In genomic region chr3:127544151-127544805, GRCh38 we compare ENCODE assay signal across 2 cellular contexts.
TF ChIP-seq lines count a peak whose summit lies in the region.

No MANE protein-coding gene starts in this region.

TF ChIP-seq in IMR-90, 13 proteins besides CTCF, POLR2A, EP300 and RAD21:
- TF ChIP-seq MAFK (IDR thresholded peaks at IDR 0.05; ENCODE audit: low read depth, low read length): no peak
- peak; percentile 49 for TF ChIP-seq SMC3 (IDR thresholded peaks at IDR 0.05; ENCODE audit: low read depth, low read length)

TF ChIP-seq in neural cell, 6 proteins besides CTCF, POLR2A, EP300 and RAD21:
- TF ChIP-seq TAF1 (IDR thresholded peaks at IDR 0.05; ENCODE audit: low read depth): no peak
- no peak for TF ChIP-seq EZH2 (IDR thresholded peaks at IDR 0.05; ENCODE audit: borderline replicate concordance, insufficient read depth, low read length, poor library complexity, severe bottlenecking)
- TF ChIP-seq REST (IDR thresholded peaks at IDR 0.05; ENCODE audit: borderline replicate concordance): no peak
- TF ChIP-seq POLR2AphosphoS5 (IDR thresholded peaks at IDR 0.05): no peak
- TF ChIP-seq SMC3 (conservative IDR thresholded peaks at IDR 0.05; ENCODE audit: poor library complexity): peak; percentile 89
- TF ChIP-seq MXI1 (conservative IDR thresholded peaks at IDR 0.05; ENCODE audit: poor library complexity, severe bottlenecking): no peak
